Comparison of ENCODE assay signal across 8 cellular contexts in genomic region chr13:30679483-30680330, GRCh38. TPM values are rescaled to one million over a fixed set of nuclear protein-coding genes. Genes with fewer than 3 reads are reported as not detected.
A peak's percentile ranks its signal among the peaks of the same experiment; 100 is the strongest.
DNase-seq lines count a peak whose midpoint lies in the region; ATAC-seq and TF ChIP-seq lines count a peak whose summit lies in the region.

No MANE protein-coding gene starts in this region.

- no peaks in the 10 kb centered on the region for H3K9me3 Mint-ChIP-seq in CD4-positive, alpha-beta T cell

- TF ChIP-seq CTCF in CD4-positive, alpha-beta T cell (IDR thresholded peaks at IDR 0.05): peak; percentile 53

- H3K27me3 Mint-ChIP-seq in CD4-positive, alpha-beta T cell: no peaks in the 10 kb centered on the region

- H3K36me3 Mint-ChIP-seq in CD4-positive, alpha-beta T cell (ENCODE audit: low read depth): no peaks in the 10 kb centered on the region

- H3K27ac Mint-ChIP-seq in CD4-positive, alpha-beta T cell: no peak overlapping the region

- peak; percentile 91 for ATAC-seq in CD4-positive, alpha-beta T cell (ENCODE audit: poor library complexity)
- ATAC-seq in GM21390 (IDR thresholded peaks at IDR 0.05; ENCODE audit: unreplicated experiment) (peak; percentile 67), HG02981 (IDR thresholded peaks at IDR 0.05; ENCODE audit: unreplicated experiment) (no peak)

- CTCF ChIA-PET in CD4-positive, alpha-beta T cell (lab: Charles Lee): no interaction called here

- H3K4me1 Mint-ChIP-seq in CD4-positive, alpha-beta T cell (ENCODE audit: low read depth): peaks cover 12% of the 10 kb centered on the region

- no peak overlapping the region for H3K27ac ChIP-seq in CD4-positive, alpha-beta T cell (ENCODE audit: low read depth, low read length)

- POLR2A ChIA-PET in CD4-positive, alpha-beta T cell (lab: Charles Lee): no interaction called here

- intact Hi-C loops in CD4-positive, alpha-beta T cell (cut with DNase I, micrococcal nuclease): loop anchor here (1.0 to 10.0 kb wide), 4 partner anchors 58 to 365 kb away; partner anchors contain the start of gene ALOX5AP (in 1 of the 2)

- H3K9me3 ChIP-seq in CD4-positive, alpha-beta T cell (ENCODE audit: control insufficient read depth, low read length): no peaks in the 10 kb centered on the region

- no peaks in the 10 kb centered on the region for H3K27me3 ChIP-seq in CD4-positive, alpha-beta T cell (ENCODE audit: control insufficient read depth, insufficient read depth, low read length)

- DNase-seq in CD4-positive, alpha-beta T cell: peak in 7 of 10 experiments; percentile 5 to 29 (median 21)
- DNase-seq in NCI-H1694 treated with DMSO at 0.1 percent for 48 hours (lab: John Stamatoyannopoulos, UW) (peak; percentile 62), glomerular visceral epithelial cell (ENCODE audit: extremely low spot score) (peak; percentile 18), retina (peak; percentile 34), COLO668 (lab: John Stamatoyannopoulos, UW; ENCODE audit: unreplicated experiment) (no peak)
- peak; percentile 65 for DNase-seq in activated CD8-positive, alpha-beta memory T cell treated with anti-CD3 and anti-CD28 coated beads for 24 hours

- no peak overlapping the region for H3K4me3 Mint-ChIP-seq in CD4-positive, alpha-beta T cell

RNA-seq across cellular contexts. Expression of gene ALOX5AP, which starts 55.6 kb away (rescaled TPM):
- 10 to 100 TPM; 16.5 to 19.0 TPM for total RNA-seq in CD4-positive, alpha-beta T cell
